ENCODE assay signal across 10 cellular contexts in the genomic region with DNA sequence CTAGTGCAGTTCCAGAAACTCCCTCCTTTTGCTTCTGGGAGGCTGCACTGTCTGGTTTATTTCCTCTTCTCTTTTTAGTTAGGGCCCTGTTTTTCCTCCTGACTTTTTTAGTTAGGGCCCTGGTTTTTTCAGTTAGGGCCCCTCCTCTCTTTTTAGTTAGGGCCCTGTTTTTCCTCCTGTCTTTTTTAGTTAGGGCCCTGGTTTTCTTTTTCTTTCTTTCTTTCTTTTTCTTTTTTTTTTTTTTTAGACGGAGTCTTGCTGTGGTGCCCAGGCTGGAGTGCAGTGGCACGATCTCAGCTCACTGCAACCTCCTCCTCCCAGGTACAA. TPM values are rescaled to one million over a fixed set of nuclear protein-coding genes. Genes with fewer than 3 reads are reported as not detected.
DNase-seq lines count a peak whose midpoint lies in the region; ATAC-seq and TF ChIP-seq lines count a peak whose summit lies in the region.
"Had no signal": no experiment of that assay in that cellular context is flagged by ENCODE, and none has a peak within 500 bp of the region (broad histone marks: within the 10 kb centered on the region; RNA-seq: fewer than 3 reads in every experiment).

No MANE protein-coding gene starts in this region.

- H3K9me3 ChIP-seq in HCT116 (ENCODE audit: control insufficient read depth in 1 of 2, insufficient read depth in 1 of 2, low read depth in 1 of 2, low read length in 2 of 2) (no peaks in the 10 kb centered on the region), body of pancreas (no peaks in the 10 kb centered on the region), subcutaneous abdominal adipose tissue (ENCODE audit: control insufficient read depth in 5 of 5, low read length in 5 of 5) (no peaks in the 10 kb centered on the region)

- H3K79me2 ChIP-seq in HCT116 (ENCODE audit: insufficient read depth, low read length): no peaks in the 10 kb centered on the region

- H3K4me2 ChIP-seq in HCT116 (ENCODE audit: low read length): peak overlapping the region; percentile 70

- CTCF ChIA-PET in HCT116 (lab: Charles Lee): no interaction called here

- H3K4me1 ChIP-seq in HCT116 (ENCODE audit: control insufficient read depth in 1 of 2, insufficient read depth in 2 of 2, low read length in 2 of 2): peaks cover 84 to 100% of the 10 kb centered on the region in 2 experiments
- peaks cover 76% of the 10 kb centered on the region for H3K4me1 ChIP-seq in body of pancreas
- H3K4me1 ChIP-seq in subcutaneous abdominal adipose tissue (ENCODE audit: control insufficient read depth in 5 of 5, insufficient read depth in 5 of 5, low read length in 5 of 5): peaks cover 39 to 99% (median 97%) of the 10 kb centered on the region in 5 donors

- POLR2A ChIA-PET in HCT116 (lab: Charles Lee): no interaction called here
- POLR2A ChIA-PET in naive thymus-derived CD8-positive, alpha-beta T cell (lab: Charles Lee): no interaction called here

- TF ChIP-seq RAD21 in HCT116 (IDR thresholded peaks at IDR 0.05; ENCODE audit: low read depth): no peak

- intact Hi-C loops in HCT116 (cut with micrococcal nuclease): loop anchor here (5.0 to 10.0 kb wide), 2 partner anchors 71 to 298 kb away; no protein-coding TSS in a partner anchor
- intact Hi-C loops in body of pancreas (cut with DNase I): no loop called here

- no peaks in the 10 kb centered on the region for H4K20me1 ChIP-seq in HCT116 (ENCODE audit: insufficient read depth)

- no TSS peak for BruUV-seq in HCT116 (replicated peaks; lab: Mats Ljungman, UMichigan)

- RAD21 ChIA-PET in HCT116 (lab: Charles Lee; ENCODE audit: low non-redundant PET in 1 of 2, low total read pairs in 2 of 2, uncharacterized antibody in 2 of 2, unreplicated experiment in 2 of 2): no interaction called here

- H2AFZ ChIP-seq in HCT116 (ENCODE audit: low read depth, low read length, poor library complexity, severe bottlenecking): no peak overlapping the region

- H3K27me3 ChIP-seq in HCT116 (ENCODE audit: insufficient read depth, low read length): no peaks in the 10 kb centered on the region
- H3K27me3 ChIP-seq in body of pancreas: no peaks in the 10 kb centered on the region
- no peaks in the 10 kb centered on the region for H3K27me3 ChIP-seq in subcutaneous abdominal adipose tissue (ENCODE audit: control insufficient read depth in 5 of 5, insufficient read depth in 4 of 5, low read length in 5 of 5)

- no peak for DNase-seq in HCT116 (ENCODE audit: low read depth, low spot score)
- DNase-seq in body of pancreas: no peak
- no peak for DNase-seq in mesothelial cell of epicardium (ENCODE audit: low spot score in 2 of 2, unreplicated experiment in 2 of 2)
- no peak for DNase-seq in activated gamma-delta T cell (lab: John Stamatoyannopoulos, UW)
- DNase-seq in naive thymus-derived CD8-positive, alpha-beta T cell: no peak
- DNase-seq: central memory CD4-positive, alpha-beta T cell; stimulated activated CD4-positive, alpha-beta T cell treated with anti-CD3 and anti-CD28 coated beads, Interleukin-4, amount 100 ng/mL, for 1 hour had no signal

- no peak for ATAC-seq in HCT116
- no peak for ATAC-seq in body of pancreas
- ATAC-seq in GM21423 (IDR thresholded peaks at IDR 0.05; ENCODE audit: unreplicated experiment): no peak
- ATAC-seq in HG02642 (IDR thresholded peaks at IDR 0.05; ENCODE audit: poor library complexity, unreplicated experiment): no peak
- no peak for ATAC-seq in naive thymus-derived CD8-positive, alpha-beta T cell

- no peaks in the 10 kb centered on the region for H3K36me3 ChIP-seq in HCT116 (ENCODE audit: control insufficient read depth in 1 of 2, insufficient read depth in 2 of 2, low read length in 2 of 2)
- H3K36me3 ChIP-seq in body of pancreas (replicated peaks in 1 of 2; ENCODE audit: insufficient read depth in 1 of 2, low read depth in 2 of 2): no peaks in the 10 kb centered on the region
- no peaks in the 10 kb centered on the region for H3K36me3 ChIP-seq in subcutaneous abdominal adipose tissue (ENCODE audit: control insufficient read depth in 5 of 5, insufficient read depth in 5 of 5, low read length in 5 of 5)

- peak overlapping the region; percentile 74 for H3K27ac ChIP-seq in HCT116 (ENCODE audit: low read depth, low read length)
- H3K27ac ChIP-seq in body of pancreas: peak overlapping the region; percentile 83 to 99 (median 92)
- H3K27ac ChIP-seq in subcutaneous abdominal adipose tissue (ENCODE audit: low read depth, low read length): peak overlapping the region; percentile 88

- no peaks in the 10 kb centered on the region for H3K9me3 Mint-ChIP-seq in mesothelial cell of epicardium
- no peaks in the 10 kb centered on the region for H3K9me3 Mint-ChIP-seq in naive thymus-derived CD8-positive, alpha-beta T cell

- TF ChIP-seq POLR2A in HCT116 (IDR thresholded peaks at IDR 0.05; ENCODE audit: borderline replicate concordance, extremely low read depth, insufficient read depth, insufficient read length): no peak
- TF ChIP-seq POLR2A in body of pancreas (IDR thresholded peaks at IDR 0.05): no peak

- H3K27me3 Mint-ChIP-seq in mesothelial cell of epicardium (ENCODE audit: low read depth): no peaks in the 10 kb centered on the region
- no peaks in the 10 kb centered on the region for H3K27me3 Mint-ChIP-seq in naive thymus-derived CD8-positive, alpha-beta T cell

- peaks cover 3% of the 10 kb centered on the region for H3K36me3 Mint-ChIP-seq in mesothelial cell of epicardium
- H3K36me3 Mint-ChIP-seq in naive thymus-derived CD8-positive, alpha-beta T cell: peaks cover 0 to 4% (median 0%) of the 10 kb centered on the region in 3 donors

- 69 to 90% methylated on average over 2 of the region's 2 CpGs for WGBS in body of pancreas, 2 donors

- H3K9ac ChIP-seq in HCT116 (ENCODE audit: low read length): peak overlapping the region; percentile 52
- peak overlapping the region in 3 of 5 donors; percentile 22 to 57 (median 32) for H3K9ac ChIP-seq in subcutaneous abdominal adipose tissue (ENCODE audit: low read length in 5 of 5)

- no peak overlapping the region for H3K4me3 Mint-ChIP-seq in mesothelial cell of epicardium
- H3K4me3 Mint-ChIP-seq in naive thymus-derived CD8-positive, alpha-beta T cell: no peak overlapping the region

- H3K27ac Mint-ChIP-seq in mesothelial cell of epicardium: peak overlapping the region; percentile 80
- H3K27ac Mint-ChIP-seq in naive thymus-derived CD8-positive, alpha-beta T cell: peak overlapping the region in 2 of 10 donors; percentile 7 to 75

- no peaks in the 10 kb centered on the region for H3K9me2 ChIP-seq in HCT116 (ENCODE audit: insufficient read depth)

- TF ChIP-seq CTCF in HCT116 (IDR thresholded peaks at IDR 0.05 in 2 of 3, conservative IDR thresholded peaks at IDR 0.05 in 1 of 3; ENCODE audit: borderline replicate concordance in 1 of 3, insufficient read depth in 1 of 3, low read depth in 2 of 3, low read length in 2 of 3): no peak
- TF ChIP-seq CTCF in body of pancreas (IDR thresholded peaks at IDR 0.05): no peak
- no peak for TF ChIP-seq CTCF in mesothelial cell of epicardium (IDR thresholded peaks at IDR 0.05; ENCODE audit: unreplicated experiment)

- H3K4me3 ChIP-seq in HCT116 (replicated peaks in 1 of 2; ENCODE audit: low read depth in 1 of 2, low read length in 2 of 2): no peak overlapping the region
- H3K4me3 ChIP-seq in body of pancreas: no peak overlapping the region
- H3K4me3 ChIP-seq in subcutaneous abdominal adipose tissue (ENCODE audit: low read depth in 1 of 5, low read length in 5 of 5): no peak overlapping the region

- H3K4me1 Mint-ChIP-seq in mesothelial cell of epicardium: peaks cover 64% of the 10 kb centered on the region
- H3K4me1 Mint-ChIP-seq in naive thymus-derived CD8-positive, alpha-beta T cell: peaks cover 5 to 31% (median 9%) of the 10 kb centered on the region in 4 donors

TF ChIP-seq in HCT116, 20 proteins besides CTCF, POLR2A, EP300 and RAD21:
- TF ChIP-seq CEBPB (IDR thresholded peaks at IDR 0.05; ENCODE audit: low read depth) (no peak), EZH2phosphoT487 (IDR thresholded peaks at IDR 0.05; ENCODE audit: borderline replicate concordance) (no peak), EGR1 (IDR thresholded peaks at IDR 0.05; ENCODE audit: low read depth) (no peak), FOSL1 (IDR thresholded peaks at IDR 0.05; ENCODE audit: low read depth) (no peak), CBX3 (IDR thresholded peaks at IDR 0.05; ENCODE audit: low read depth) (no peak), ZFX (IDR thresholded peaks at IDR 0.05) (no peak), ELF1 (IDR thresholded peaks at IDR 0.05; ENCODE audit: borderline replicate concordance, low read depth) (no peak), SIN3A (IDR thresholded peaks at IDR 0.05; ENCODE audit: low read depth) (no peak), TCF7L2 (IDR thresholded peaks at IDR 0.05; ENCODE audit: borderline replicate concordance, extremely low read depth, insufficient read depth, insufficient read length) (no peak), SP1 (IDR thresholded peaks at IDR 0.05; ENCODE audit: low read depth) (no peak)
- TF ChIP-seq, protein P1, sequence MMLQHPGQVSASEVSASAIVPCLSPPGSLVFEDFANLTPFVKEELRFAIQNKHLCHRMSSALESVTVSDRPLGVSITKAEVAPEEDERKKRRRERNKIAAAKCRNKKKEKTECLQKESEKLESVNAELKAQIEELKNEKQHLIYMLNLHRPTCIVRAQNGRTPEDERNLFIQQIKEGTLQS (IDR thresholded peaks at IDR 0.05): no peak

RNA-seq across cellular contexts. Expression of a gene that starts 15.1 kb away (rescaled TPM):
- total RNA-seq in HCT116 (2021; ENCODE audit: unreplicated experiment): 71.3 TPM
- polyA plus RNA-seq in HCT116 (2012): 148 and 181 TPM in 2 replicates
- 100 to 1,000 TPM; 328 to 753 TPM for total RNA-seq in body of pancreas
- total RNA-seq in mesothelial cell of epicardium: 106 to 114 TPM (median 109 TPM) in 3 replicates
- 1 to 10 TPM; 7.0 to 7.9 TPM for total RNA-seq in naive thymus-derived CD8-positive, alpha-beta T cell
- 1 to 10 TPM; 2.0 to 3.3 (median 3.0) TPM for polyA plus RNA-seq in naive thymus-derived CD8-positive, alpha-beta T cell
